Comparison of ENCODE assay signal across 18 cellular contexts in the genomic region with DNA sequence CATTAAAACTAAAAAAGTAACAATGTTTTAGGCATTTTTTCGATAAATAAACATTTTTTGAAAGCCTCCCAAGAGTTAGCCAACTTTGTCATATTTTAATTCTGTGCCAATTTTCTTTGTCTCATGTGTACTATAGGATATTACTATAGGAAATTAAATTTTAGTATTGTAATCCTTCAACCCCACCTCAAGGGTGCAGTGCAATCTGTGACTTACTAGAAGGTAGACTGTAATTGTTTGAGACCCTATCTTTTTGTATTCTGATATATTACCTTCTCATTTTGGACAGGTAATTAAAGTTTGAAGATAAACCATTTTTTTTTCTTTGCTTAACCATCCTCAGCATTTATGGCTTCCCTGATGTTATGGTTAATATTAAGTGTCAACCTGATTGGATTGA.
"Had no signal": no experiment of that assay in that cellular context is flagged by ENCODE, and none has a peak within 500 bp of the region (broad histone marks: within the 10 kb centered on the region; RNA-seq: fewer than 3 reads in every experiment).

No MANE protein-coding gene starts in this region.

- H3K36me3 ChIP-seq: heart left ventricle, right lobe of liver, tibial artery, upper lobe of right lung, vagina had no signal

- H3K36me3 Mint-ChIP-seq: naive B cell; stimulated activated memory B cell treated with anti-CD40 and anti-IgM and Interleukin-4, amounts not matched to agents 10 μg/mL and 1 μg/mL and 100 μg/mL, for 72 hours had no signal

- ATAC-seq: heart left ventricle; psoas muscle; right lobe of liver; stimulated activated memory B cell treated with anti-CD40 and anti-IgM and Interleukin-4, amounts not matched to agents 10 μg/mL and 1 μg/mL and 100 μg/mL, for 72 hours; upper lobe of right lung had no signal

- H3K27me3 Mint-ChIP-seq: naive B cell; stimulated activated memory B cell treated with anti-CD40 and anti-IgM and Interleukin-4, amounts not matched to agents 10 μg/mL and 1 μg/mL and 100 μg/mL, for 72 hours; stimulated activated naive CD8-positive, alpha-beta T cell treated with anti-CD3 and anti-CD28 coated beads, Interleukin-15, Interleukin-2, amounts not matched to agents 100 ng/mL and 50 ng/mL, for 24 hours had no signal

- H3K27me3 ChIP-seq: heart left ventricle, right lobe of liver, tibial artery, upper lobe of right lung, vagina had no signal

- H3K4me1 ChIP-seq: heart left ventricle, psoas muscle, right lobe of liver, tibial artery, upper lobe of right lung, vagina had no signal

- H3K9me3 Mint-ChIP-seq: nephron; stimulated activated naive CD8-positive, alpha-beta T cell treated with anti-CD3 and anti-CD28 coated beads, Interleukin-15, Interleukin-2, amounts not matched to agents 100 ng/mL and 50 ng/mL, for 24 hours had no signal

- H3K27ac ChIP-seq: heart left ventricle, psoas muscle, right lobe of liver, tibial artery, upper lobe of right lung, vagina had no signal

- H3K9me3 ChIP-seq: heart left ventricle, psoas muscle, right lobe of liver, tibial artery, upper lobe of right lung, vagina had no signal

- H3K4me3 ChIP-seq: heart left ventricle, psoas muscle, right lobe of liver, tibial artery, upper lobe of right lung, vagina had no signal

- H3K27ac Mint-ChIP-seq: naive B cell; nephron; stimulated activated memory B cell treated with anti-CD40 and anti-IgM and Interleukin-4, amounts not matched to agents 10 μg/mL and 1 μg/mL and 100 μg/mL, for 72 hours; stimulated activated naive CD8-positive, alpha-beta T cell treated with anti-CD3 and anti-CD28 coated beads, Interleukin-15, Interleukin-2, amounts not matched to agents 100 ng/mL and 50 ng/mL, for 24 hours had no signal

- H3K4me1 Mint-ChIP-seq: naive B cell; nephron; stimulated activated memory B cell treated with anti-CD40 and anti-IgM and Interleukin-4, amounts not matched to agents 10 μg/mL and 1 μg/mL and 100 μg/mL, for 72 hours had no signal

- DNase-seq: cortex of kidney; effector memory CD4-positive, alpha-beta T cell; foreskin melanocyte; heart left ventricle; hippocampal formation; kidney glomerular epithelial cell; mesendoderm; naive B cell; psoas muscle; retina; right lobe of liver; stimulated activated CD4-positive, alpha-beta T cell treated with anti-CD3 and anti-CD28 coated beads, Interleukin-4, amount 100 ng/mL, for 1 hour; tibial artery; upper lobe of right lung had no signal

- H3K4me3 Mint-ChIP-seq: naive B cell; nephron; stimulated activated memory B cell treated with anti-CD40 and anti-IgM and Interleukin-4, amounts not matched to agents 10 μg/mL and 1 μg/mL and 100 μg/mL, for 72 hours; stimulated activated naive CD8-positive, alpha-beta T cell treated with anti-CD3 and anti-CD28 coated beads, Interleukin-15, Interleukin-2, amounts not matched to agents 100 ng/mL and 50 ng/mL, for 24 hours had no signal
